Comparison of ENCODE assay signal across 1 cellular context in genomic region chr7:142053988-142054387, GRCh38.
TF ChIP-seq lines count a peak whose summit lies in the region.

No MANE protein-coding gene starts in this region.

TF ChIP-seq in WTC11, 78 proteins besides CTCF, POLR2A, EP300 and RAD21 (continued from another document):
- TF ChIP-seq, protein P1, sequence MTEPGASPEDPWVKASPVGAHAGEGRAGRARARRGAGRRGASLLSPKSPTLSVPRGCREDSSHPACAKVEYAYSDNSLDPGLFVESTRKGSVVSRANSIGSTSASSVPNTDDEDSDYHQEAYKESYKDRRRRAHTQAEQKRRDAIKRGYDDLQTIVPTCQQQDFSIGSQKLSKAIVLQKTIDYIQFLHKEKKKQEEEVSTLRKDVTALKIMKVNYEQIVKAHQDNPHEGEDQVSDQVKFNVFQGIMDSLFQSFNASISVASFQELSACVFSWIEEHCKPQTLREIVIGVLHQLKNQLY (CRISPR knock-in tag; IDR thresholded peaks at IDR 0.05) = no peak
- TF ChIP-seq, protein P2, sequence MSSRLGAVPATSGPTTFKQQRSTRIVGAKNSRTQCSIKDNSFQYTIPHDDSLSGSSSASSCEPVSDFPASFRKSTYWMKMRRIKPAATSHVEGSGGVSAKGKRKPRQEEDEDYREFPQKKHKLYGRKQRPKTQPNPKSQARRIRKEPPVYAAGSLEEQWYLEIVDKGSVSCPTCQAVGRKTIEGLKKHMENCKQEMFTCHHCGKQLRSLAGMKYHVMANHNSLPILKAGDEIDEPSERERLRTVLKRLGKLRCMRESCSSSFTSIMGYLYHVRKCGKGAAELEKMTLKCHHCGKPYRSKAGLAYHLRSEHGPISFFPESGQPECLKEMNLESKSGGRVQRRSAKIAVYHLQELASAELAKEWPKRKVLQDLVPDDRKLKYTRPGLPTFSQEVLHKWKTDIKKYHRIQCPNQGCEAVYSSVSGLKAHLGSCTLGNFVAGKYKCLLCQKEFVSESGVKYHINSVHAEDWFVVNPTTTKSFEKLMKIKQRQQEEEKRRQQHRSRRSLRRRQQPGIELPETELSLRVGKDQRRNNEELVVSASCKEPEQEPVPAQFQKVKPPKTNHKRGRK (CRISPR knock-in tag; IDR thresholded peaks at IDR 0.05; ENCODE audit: borderline replicate concordance) = no peak
- TF ChIP-seq SMAD3 (CRISPR knock-in tag; IDR thresholded peaks at IDR 0.05; ENCODE audit: borderline replicate concordance) (no peak), ZNF317 (CRISPR knock-in tag; IDR thresholded peaks at IDR 0.05; ENCODE audit: borderline replicate concordance, low read depth) (no peak), CREB1 (CRISPR knock-in tag; IDR thresholded peaks at IDR 0.05) (no peak)
